27 cellular contexts compared by ENCODE assay signal in genomic region chr5:29213475-29213874, GRCh38.
DNase-seq lines count a peak whose midpoint lies in the region; ATAC-seq, FAIRE-seq and TF ChIP-seq lines count a peak whose summit lies in the region.
"Had no signal": no experiment of that assay in that cellular context is flagged by ENCODE, and none has a peak within 500 bp of the region (broad histone marks: within the 10 kb centered on the region; RNA-seq: fewer than 3 reads in every experiment).

No MANE protein-coding gene starts in this region.

- H3K79me2 ChIP-seq in H9 (ENCODE audit: insufficient read depth, low read length), result no peaks in the 10 kb centered on the region
- no peaks in the 10 kb centered on the region for H3K79me2 ChIP-seq in H1 (ENCODE audit: control insufficient read depth in 1 of 2, insufficient read depth in 2 of 2, low read length in 2 of 2)

- no peak overlapping the region for H2BK20ac ChIP-seq in H9 (ENCODE audit: low read depth, low read length, poor library complexity, severe bottlenecking)
- no peak overlapping the region for H2BK20ac ChIP-seq in H1 (ENCODE audit: low read length)

- no peaks in the 10 kb centered on the region for H3K27me3 ChIP-seq in H9 (ENCODE audit: insufficient read depth, low read length)
- H3K27me3 ChIP-seq in H1 (replicated peaks in 1 of 4; ENCODE audit: control insufficient read depth in 3 of 4, extremely low read depth in 1 of 4, insufficient read depth in 3 of 4, low read length in 3 of 4), result no peaks in the 10 kb centered on the region
- H3K27me3 ChIP-seq in right lobe of liver, result no peaks in the 10 kb centered on the region
- H3K27me3 ChIP-seq: BE2C; BLaER1 treated with 17β-estradiol and CSF1 and Interleukin-3, amounts not matched to agents 10 nM and 100 nM had no signal

- H3K4me3 ChIP-seq in H1 (ENCODE audit: extremely low read depth in 1 of 4, insufficient read depth in 2 of 4, low read depth in 3 of 4, low read length in 4 of 4), result no peak overlapping the region
- no peak overlapping the region for H3K4me3 ChIP-seq in right lobe of liver
- H3K4me3 ChIP-seq: A549; BLaER1 treated with 17β-estradiol and CSF1 and Interleukin-3, amounts not matched to agents 10 nM and 100 nM had no signal

- TF ChIP-seq EP300 in H1 (IDR thresholded peaks at IDR 0.05; ENCODE audit: borderline replicate concordance in 1 of 2, low read depth in 2 of 2, low read length in 2 of 2), result no peak

- H3K4me1 Mint-ChIP-seq in H9, result peaks cover 24 to 25% of the 10 kb centered on the region in 2 experiments
- H3K4me1 Mint-ChIP-seq: CD14-positive monocyte; CD8-positive, alpha-beta memory T cell had no signal

- H3K18ac ChIP-seq in H9 (ENCODE audit: insufficient read length, low read depth, low read length), result no peak overlapping the region
- no peak overlapping the region for H3K18ac ChIP-seq in H1 (ENCODE audit: extremely low read depth, low read length)

- H3K4me1 ChIP-seq in H9 (ENCODE audit: insufficient read depth, low read length) (no peaks in the 10 kb centered on the region; the same call in 1 of the 2 replicates), H1 (replicated peaks in 1 of 4; ENCODE audit: control insufficient read depth in 3 of 4, insufficient read depth in 4 of 4, low read length in 3 of 4) (peaks cover 0 to 4% (median 0%) of the 10 kb centered on the region in 4 experiments; a peak in 1 of 7 replicates), right lobe of liver (no peaks in the 10 kb centered on the region)
- H3K4me1 ChIP-seq: A549 had no signal

- no peaks in the 10 kb centered on the region for H3K79me1 ChIP-seq in H9 (ENCODE audit: insufficient read depth, low read depth, low read length, poor library complexity, severe bottlenecking)
- no peaks in the 10 kb centered on the region for H3K79me1 ChIP-seq in H1 (ENCODE audit: low read depth, low read length)

- H2BK5ac ChIP-seq in H9 (ENCODE audit: insufficient read length, low read length) (no peak overlapping the region), H1 (ENCODE audit: low read depth, low read length) (no peak overlapping the region)

- H2BK12ac ChIP-seq in H9 (ENCODE audit: insufficient read length, low read depth, low read length), result no peak overlapping the region
- no peak overlapping the region for H2BK12ac ChIP-seq in H1 (ENCODE audit: low read depth, low read length)

- peak; percentile 9 for DNase-seq in ELF-1 (ENCODE audit: low read depth, low spot score)
- no peak for DNase-seq in H9
- no peak for DNase-seq in H1 (ENCODE audit: low read depth in 1 of 2, low spot score in 2 of 2)
- DNase-seq in right lobe of liver, result no peak
- no peak for DNase-seq in NOMO-1 treated with dmso at 0.1 percent for 144 hours (lab: John Stamatoyannopoulos, UW; ENCODE audit: unreplicated experiment)
- no peak for DNase-seq in NCI-H82 treated with DMSO at 0.1 percent for 48 hours (lab: John Stamatoyannopoulos, UW; ENCODE audit: unreplicated experiment)
- DNase-seq: 8988T; ACHN; AML-193; BE2C; CD4-positive, alpha-beta T cell; CD8-positive, alpha-beta memory T cell; DMS 273 treated with DMSO at 0.1 percent for 48 hours; DMS79; EL; GF-D8; GOT3; H7; HFFc6 had no signal

- POLR2A ChIA-PET in H1 (lab: Charles Lee; ENCODE audit: partially characterized antibody), result no interaction called here

- H2BK120ac ChIP-seq in H9 (ENCODE audit: low read depth, low read length, poor library complexity, severe bottlenecking) (no peak overlapping the region), H1 (replicated peaks; ENCODE audit: low read depth, low read length) (no peak overlapping the region)

- TF ChIP-seq POLR2A in H1 (IDR thresholded peaks at IDR 0.05; ENCODE audit: control extremely low read depth in 1 of 2, low read depth in 2 of 2, low read length in 2 of 2), result no peak
- no peak for TF ChIP-seq POLR2A in right lobe of liver (IDR thresholded peaks at IDR 0.05)

- H3K4ac ChIP-seq in H9 (ENCODE audit: low read depth, low read length) (no peak overlapping the region), H1 (replicated peaks; ENCODE audit: insufficient read length, low read depth, low read length) (no peak overlapping the region)

- intact Hi-C loops in right lobe of liver (cut with DNase I), result no loop called here

- CTCF ChIA-PET in H1 (lab: Charles Lee; ENCODE audit: partially characterized antibody), result interaction anchor here (1.0 kb wide), 1 partner anchor 215 kb away, joined by 3 read pairs; no protein-coding TSS in a partner anchor

- no peaks in the 10 kb centered on the region for H3K36me3 ChIP-seq in H1 (ENCODE audit: control insufficient read depth in 2 of 4, insufficient read depth in 4 of 4, low read length in 3 of 4)
- peaks cover 0 to 3% (median 0%) of the 10 kb centered on the region in 4 donors for H3K36me3 ChIP-seq in right lobe of liver
- H3K36me3 ChIP-seq: BE2C; BLaER1 treated with 17β-estradiol and CSF1 and Interleukin-3, amounts not matched to agents 10 nM and 100 nM had no signal

- H4K20me1 ChIP-seq in H9 (ENCODE audit: control insufficient read depth, insufficient read depth, insufficient read length) (no peaks in the 10 kb centered on the region), H1 (replicated peaks in 1 of 2; ENCODE audit: control insufficient read depth in 1 of 2, insufficient read depth in 2 of 2, low read length in 2 of 2) (no peaks in the 10 kb centered on the region)
- H4K20me1 ChIP-seq: BLaER1 treated with 17β-estradiol and CSF1 and Interleukin-3, amounts not matched to agents 10 nM and 100 nM had no signal

- H3K4me3 Mint-ChIP-seq in H9, result no peak overlapping the region
- H3K4me3 Mint-ChIP-seq: CD14-positive monocyte; CD4-positive, alpha-beta T cell; CD8-positive, alpha-beta memory T cell; HFFc6 had no signal

- no peak overlapping the region for H3K4me2 ChIP-seq in H9 (ENCODE audit: insufficient read depth, insufficient read length, low read length)
- no peak overlapping the region for H3K4me2 ChIP-seq in H1 (ENCODE audit: insufficient read depth in 1 of 2, low read depth in 2 of 2, low read length in 2 of 2)
- H3K4me2 ChIP-seq: A549; BLaER1 treated with 17β-estradiol and CSF1 and Interleukin-3, amounts not matched to agents 10 nM and 100 nM had no signal

- no peak overlapping the region for H3K56ac ChIP-seq in H9 (ENCODE audit: insufficient read length, low read depth, low read length)
- no peak overlapping the region for H3K56ac ChIP-seq in H1 (replicated peaks; ENCODE audit: insufficient read length, low read depth, low read length)

- H3K27ac ChIP-seq in H9 (ENCODE audit: insufficient read length, low read depth, low read length) (no peak overlapping the region), H1 (ENCODE audit: low read depth, low read length) (no peak overlapping the region), right lobe of liver (no peak overlapping the region)
- H3K27ac ChIP-seq: A549; BLaER1 treated with 17β-estradiol and CSF1 and Interleukin-3, amounts not matched to agents 10 nM and 100 nM had no signal

- H4K91ac ChIP-seq in H9 (ENCODE audit: insufficient read length, low read depth, low read length), result no peak overlapping the region
- H4K91ac ChIP-seq in H1 (replicated peaks; ENCODE audit: insufficient read length, low read length), result no peak overlapping the region

- H3K9ac ChIP-seq in H9 (ENCODE audit: extremely low read depth, insufficient read length, low read length), result no peak overlapping the region
- H3K9ac ChIP-seq in H1 (replicated peaks in 1 of 4; ENCODE audit: extremely low read depth in 1 of 4, low read depth in 3 of 4, low read length in 3 of 4), result no peak overlapping the region
- H3K9ac ChIP-seq: BLaER1 treated with 17β-estradiol and CSF1 and Interleukin-3, amounts not matched to agents 10 nM and 100 nM had no signal

- no peak for TF ChIP-seq RAD21 in H1 (IDR thresholded peaks at IDR 0.05 in 1 of 2, conservative IDR thresholded peaks at IDR 0.05 in 1 of 2; ENCODE audit: low read depth in 2 of 2, low read length in 2 of 2)

- no peaks in the 10 kb centered on the region for H3K27me3 Mint-ChIP-seq in H9 (ENCODE audit: low read depth)
- H3K27me3 Mint-ChIP-seq: CD4-positive, alpha-beta T cell; CD8-positive, alpha-beta memory T cell had no signal

- peaks cover 0 to 2% of the 10 kb centered on the region in 2 experiments; a peak in 2 of 5 replicates for H3K9me3 Mint-ChIP-seq in H9

- H3K14ac ChIP-seq in H9 (ENCODE audit: insufficient read depth, low read length), result no peak overlapping the region
- H3K14ac ChIP-seq in H1 (ENCODE audit: insufficient read length), result no peak overlapping the region

- no peak for TF ChIP-seq CTCF in H9 (conservative IDR thresholded peaks at IDR 0.05)
- TF ChIP-seq CTCF in H1 (IDR thresholded peaks at IDR 0.05; ENCODE audit: control extremely low read depth in 1 of 3, insufficient read depth in 1 of 3, low read depth in 1 of 3, low read length in 3 of 3), result no peak
- TF ChIP-seq CTCF in right lobe of liver (IDR thresholded peaks at IDR 0.05), result no peak

- H3T11ph ChIP-seq in H9 (ENCODE audit: low read length), result no peak overlapping the region

- H4K8ac ChIP-seq in H9 (replicated peaks; ENCODE audit: insufficient read length, low read depth, low read length) (no peak overlapping the region), H1 (ENCODE audit: extremely low read depth, insufficient read depth, low read length) (no peak overlapping the region)

- H3K27ac Mint-ChIP-seq in H9, result no peak overlapping the region
- H3K27ac Mint-ChIP-seq: CD4-positive, alpha-beta T cell; CD8-positive, alpha-beta memory T cell; HFFc6 had no signal

- H2AK5ac ChIP-seq in H9 (ENCODE audit: insufficient read length, low read length) (no peak overlapping the region), H1 (ENCODE audit: low read depth, low read length) (no peak overlapping the region)

- H2AFZ ChIP-seq in H9 (ENCODE audit: low read length) (peak overlapping the region; percentile 82), H1 (ENCODE audit: low read length) (peak overlapping the region; percentile 91)

- peaks cover 0 to 8% (median 2%) of the 10 kb centered on the region in 3 experiments; a peak in 3 of 7 replicates for H3K36me3 Mint-ChIP-seq in H9 (ENCODE audit: insufficient read depth in 1 of 3, low read depth in 3 of 3)
- H3K36me3 Mint-ChIP-seq: CD14-positive monocyte; CD8-positive, alpha-beta memory T cell had no signal

- no peak for FAIRE-seq in H1 (lab: Jason Lieb, UNC)
- FAIRE-seq: A549, D721Med, GM12891, GM18507 had no signal

- no peaks in the 10 kb centered on the region for H3K23me2 ChIP-seq in H9 (ENCODE audit: insufficient read length, low read depth, low read length, poor library complexity, severe bottlenecking)
- H3K23me2 ChIP-seq in H1 (ENCODE audit: low read depth, low read length), result no peaks in the 10 kb centered on the region

- H3K23ac ChIP-seq in H9 (ENCODE audit: insufficient read length, low read depth, low read length) (no peak overlapping the region), H1 (ENCODE audit: insufficient read length) (no peak overlapping the region)

- H3K9me3 ChIP-seq in H9 (ENCODE audit: control insufficient read depth, low read depth, low read length) (no peaks in the 10 kb centered on the region), H1 (ENCODE audit: insufficient read depth in 2 of 2, low read depth in 1 of 2, low read length in 1 of 2) (no peaks in the 10 kb centered on the region), right lobe of liver (no peaks in the 10 kb centered on the region)
- H3K9me3 ChIP-seq: A549; BE2C; BLaER1 treated with 17β-estradiol and CSF1 and Interleukin-3, amounts not matched to agents 10 nM and 100 nM had no signal

- H2BK15ac ChIP-seq in H9 (ENCODE audit: low read depth, low read length) (no peak overlapping the region), H1 (ENCODE audit: low read length) (no peak overlapping the region)

- no peak overlapping the region for H4K5ac ChIP-seq in H9 (ENCODE audit: insufficient read length, low read depth, low read length)
- no peak overlapping the region for H4K5ac ChIP-seq in H1 (ENCODE audit: insufficient read length, low read depth, low read length)

- ATAC-seq in right lobe of liver (peak; percentile 35 to 74 (median 58)), GM19351 (IDR thresholded peaks at IDR 0.05; ENCODE audit: unreplicated experiment) (no peak), GM21786 (IDR thresholded peaks at IDR 0.05; ENCODE audit: unreplicated experiment) (no peak)
- ATAC-seq: A549 had no signal

- WGBS in H9 (ENCODE audit: extremely low coverage, insufficient read length, low lambda C conversion rate), result no CpG with 5 or more reads among the region's 3 CpGs
- 88% methylated on average over 3 of the region's 3 CpGs; no CpG with 5 or more reads in 1 of the 2 experiments for WGBS in H1 (ENCODE audit: extremely low coverage in 1 of 2, insufficient coverage in 1 of 2, insufficient read length in 1 of 2, insufficient replicate concordance in 2 of 2, low coverage in 1 of 2, low lambda C conversion rate in 2 of 2, missing lambda C conversion rate in 1 of 2), 2 experiments
- 37% methylated on average over 3 of the region's 3 CpGs for WGBS in right lobe of liver (ENCODE audit: insufficient coverage, low coverage, low lambda C conversion rate, missing lambda C conversion rate)

Comparison
In these comparisons a context has a peak if more than half of its experiments do, and no peak if none do; other contexts are left out.
1. ATAC-seq: peak in right lobe of liver (4 of 4); none in GM19351 (single experiment) and GM21786 (single experiment).